In the genomic region with DNA sequence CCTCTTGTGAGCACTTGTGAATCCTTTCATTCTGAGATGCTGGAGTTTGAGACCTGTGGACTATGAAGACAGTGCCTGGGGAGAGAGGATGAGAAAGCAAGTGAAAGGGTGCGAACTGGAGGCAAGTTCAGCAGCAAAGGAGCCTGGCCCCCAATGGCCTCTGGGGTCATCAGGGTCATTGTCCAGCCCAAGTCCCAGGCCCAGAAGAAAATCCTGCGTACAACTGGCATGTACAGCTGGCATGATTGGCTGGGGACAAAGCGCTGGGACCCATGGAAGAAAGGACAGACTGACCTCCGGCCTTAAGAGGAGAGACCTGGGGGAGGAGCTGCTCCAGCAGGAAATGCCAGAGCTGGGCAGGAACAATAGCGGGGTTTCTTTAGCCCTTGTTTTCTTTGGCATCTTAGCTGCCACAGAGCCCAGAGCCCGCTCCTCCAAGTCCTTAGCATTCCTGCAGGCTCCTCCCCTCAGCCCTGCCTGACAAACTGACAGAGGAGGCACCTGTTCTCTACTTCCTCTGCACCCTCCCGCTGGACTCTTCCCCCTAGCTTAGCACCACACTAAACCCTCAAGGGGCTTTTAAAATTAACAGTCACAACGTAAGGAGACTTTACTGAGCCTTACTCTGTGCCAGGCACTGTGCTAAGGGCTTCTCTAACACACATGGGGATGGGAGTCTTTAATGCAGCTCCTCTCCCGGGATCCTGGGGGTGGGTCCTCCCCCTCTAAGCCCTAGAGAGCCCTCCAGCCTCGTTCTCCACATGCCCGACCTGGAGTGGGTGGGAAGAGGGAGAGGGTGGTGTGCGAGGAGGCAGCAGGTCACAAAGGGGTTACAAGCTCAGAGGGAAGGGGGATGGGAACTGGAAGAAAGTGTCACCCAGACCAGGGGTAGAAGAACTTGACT, we compare ENCODE assay signal across 11 cellular contexts. TPM values are rescaled to one million over a fixed set of nuclear protein-coding genes. Genes with fewer than 3 reads are reported as not detected.
DNase-seq lines count a peak whose midpoint lies in the region; ATAC-seq and TF ChIP-seq lines count a peak whose summit lies in the region.
"Had no signal": no experiment of that assay in that cellular context is flagged by ENCODE, and none has a peak within 500 bp of the region (broad histone marks: within the 10 kb centered on the region; RNA-seq: fewer than 3 reads in every experiment).

No MANE protein-coding gene starts in this region.

- H3K4me1 ChIP-seq in stomach (peaks cover 25 to 61% (median 50%) of the 10 kb centered on the region in 4 donors), A673 (ENCODE audit: insufficient read depth, low read length, poor library complexity, severe bottlenecking) (no peaks in the 10 kb centered on the region)

- H3K9me3 ChIP-seq in stomach, result no peaks in the 10 kb centered on the region
- no peaks in the 10 kb centered on the region for H3K9me3 ChIP-seq in A673 (ENCODE audit: low read depth, low read length, poor library complexity, severe bottlenecking)
- H3K9me3 ChIP-seq: sigmoid colon, tibial artery had no signal

- BruUV-seq in A673 (replicated peaks; lab: Mats Ljungman, UMichigan), result no TSS peak

- ATAC-seq in GM19035 (IDR thresholded peaks at IDR 0.05; ENCODE audit: unreplicated experiment) (no peak), GM19328 (IDR thresholded peaks at IDR 0.05; ENCODE audit: unreplicated experiment) (no peak)

- TF ChIP-seq POLR2A in stomach (IDR thresholded peaks at IDR 0.05), result no peak

- intact Hi-C loops in stomach (cut with DNase I; ENCODE audit: low total_unique reads), result no loop called here
- intact Hi-C loops in A673 (cut with micrococcal nuclease; ENCODE audit: unreplicated experiment), result no loop called here

- DNase-seq in NCI-H82 (lab: John Stamatoyannopoulos, UW) (peak; percentile 54), NCI-H82 treated with DMSO at 0.1 percent for 48 hours (lab: John Stamatoyannopoulos, UW; ENCODE audit: unreplicated experiment) (no peak), RPMI8226 (peak; percentile 38), iPS DF 4.7 (ENCODE audit: extremely low read depth, low spot score) (peak; percentile 71), stomach (peak; percentile 83), A673 (ENCODE audit: low spot score) (no peak)
- DNase-seq: sigmoid colon, tibial artery had no signal

- CTCF ChIA-PET in A673 (lab: Charles Lee), result interaction anchor here (1.0 to 1.1 kb wide), 2 partner anchors 14 to 15 kb away, joined by 4 to 6 read pairs; no protein-coding TSS in a partner anchor

- TF ChIP-seq CTCF in stomach (IDR thresholded peaks at IDR 0.05) (no peak), A673 (conservative IDR thresholded peaks at IDR 0.05; ENCODE audit: low read depth, low read length) (no peak)

- 21 to 42% (median 29%) methylated on average over 10 to 12 of the region's 12 CpGs for WGBS in stomach, 5 donors

- H3K27me3 ChIP-seq in stomach (peaks cover 0 to 92% (median 35%) of the 10 kb centered on the region in 3 donors), A673 (replicated peaks; ENCODE audit: insufficient read depth, low read depth, low read length, poor library complexity) (peaks cover 51% of the 10 kb centered on the region)

- TF ChIP-seq EP300 in stomach (IDR thresholded peaks at IDR 0.05), result no peak

- H3K4me3 ChIP-seq in stomach, result no peak overlapping the region
- no peak overlapping the region for H3K4me3 ChIP-seq in A673 (ENCODE audit: low read depth, low read length, poor library complexity, severe bottlenecking)
- H3K4me3 ChIP-seq: sigmoid colon, tibial artery had no signal

- POLR2A ChIA-PET in A673 (lab: Charles Lee; ENCODE audit: low non-redundant PET), result no interaction called here

- H3K36me3 ChIP-seq in stomach, result no peaks in the 10 kb centered on the region
- no peaks in the 10 kb centered on the region for H3K36me3 ChIP-seq in A673 (ENCODE audit: insufficient read depth, low read length, poor library complexity, severe bottlenecking)
- H3K36me3 ChIP-seq: sigmoid colon, tibial artery had no signal

- peak overlapping the region; percentile 40 to 78 (median 57) for H3K27ac ChIP-seq in stomach
- H3K27ac ChIP-seq in A673 (ENCODE audit: low read depth, low read length, poor library complexity, severe bottlenecking), result no peak overlapping the region
- H3K27ac ChIP-seq: sigmoid colon, tibial artery had no signal

RNA-seq across cellular contexts. Expression of gene AQP5, which starts 1.9 kb away (rescaled TPM):
- 10 to 100 TPM in 1 of 5 donors, 1 to 10 TPM in 2, not detected in 2; 4.9 to 12.5 (median 6.6) TPM for total RNA-seq in stomach
- polyA plus RNA-seq in stomach, result 10 to 100 TPM in 2 of 3 donors, 1 to 10 TPM in 1; 2.9 to 54.3 (median 10.6) TPM
- not detected in 2 replicates for total RNA-seq in A673 (2021)
- total RNA-seq: sigmoid colon had no signal
- polyA plus RNA-seq: AG04450 had no signal

RNA-seq across cellular contexts. Expression of gene AQP2, which starts 9.3 kb away (rescaled TPM):
- under 1 TPM in 1 of 5 donors, not detected in 4; 0.92 TPM for total RNA-seq in stomach
- not detected for polyA plus RNA-seq in stomach
- total RNA-seq in A673 (2021), result not detected in 2 replicates
- total RNA-seq: sigmoid colon had no signal
- polyA plus RNA-seq: AG04450, sigmoid colon had no signal

RNA-seq across cellular contexts. Expression of gene AQP6, which starts 12.9 kb away (rescaled TPM):
- under 1 TPM in 2 of 5 donors, not detected in 3; 0.18 to 0.45 TPM for total RNA-seq in stomach
- under 1 TPM in 1 of 3 donors, not detected in 2; 0.58 TPM for polyA plus RNA-seq in stomach
- not detected in 2 replicates for total RNA-seq in A673 (2021)
- polyA plus RNA-seq: AG04450 had no signal

RNA-seq across cellular contexts. Expression of gene FAIM2, which starts 56.1 kb away (rescaled TPM):
- total RNA-seq in stomach, result 10 to 100 TPM in 2 of 5 donors, 1 to 10 TPM in 3; 1.2 to 44.6 (median 2.2) TPM
- 1 to 10 TPM; 1.1 to 1.8 (median 1.6) TPM for polyA plus RNA-seq in stomach
- total RNA-seq in A673 (2021), result 0.11 TPM in 1 of 2 replicates, not detected in the other

Comparison
In these comparisons a context has a peak if more than half of its experiments do, and no peak if none do; other contexts are left out.
1. DNase-seq: peak in NCI-H82 (single experiment), RPMI8226 (single experiment), iPS DF 4.7 (single experiment) and stomach (single experiment); none in NCI-H82 treated with DMSO at 0.1 percent for 48 hours (single experiment) and A673 (single experiment).